ENCODE assay signal across 12 cellular contexts in the genomic region with DNA sequence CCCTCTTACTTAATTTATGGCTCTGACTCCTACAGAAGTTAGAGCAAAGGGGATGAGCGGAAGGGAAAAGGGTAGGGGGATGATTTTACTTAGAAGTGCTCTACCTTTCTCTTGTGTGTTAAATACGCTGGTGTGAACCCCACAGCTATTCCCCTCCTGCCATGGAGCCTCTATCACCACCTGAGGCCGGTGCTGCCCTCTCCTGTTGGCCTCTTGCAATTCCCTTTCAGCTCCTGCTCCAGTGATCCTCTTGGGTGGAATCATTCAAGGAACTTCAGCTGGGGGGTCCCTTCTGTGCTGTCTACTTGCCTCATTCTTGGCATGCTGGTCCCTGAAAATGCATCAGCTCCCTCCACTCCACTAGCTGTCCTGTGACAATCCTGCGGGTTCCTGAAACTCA. TPM values are rescaled to one million over a fixed set of nuclear protein-coding genes. Genes with fewer than 3 reads are reported as not detected.
DNase-seq lines count a peak whose midpoint lies in the region; ATAC-seq and TF ChIP-seq lines count a peak whose summit lies in the region.
"Had no signal": no experiment of that assay in that cellular context is flagged by ENCODE, and none has a peak within 500 bp of the region (broad histone marks: within the 10 kb centered on the region; RNA-seq: fewer than 3 reads in every experiment).

No MANE protein-coding gene starts in this region.

- CTCF ChIA-PET in A673 (lab: Charles Lee): interaction anchor here (0.5 to 1.3 kb wide), 5 partner anchors 9 to 1157 kb away, joined by 3 to 8 read pairs (median 3); no protein-coding TSS in a partner anchor
- CTCF ChIA-PET in GM10248 (lab: Yijun Ruan, JAX): interaction anchor here (1.3 to 1.5 kb wide), 2 partner anchors 9 to 143 kb away, joined by 3 to 5 read pairs; no protein-coding TSS in a partner anchor

- H3K27ac ChIP-seq in A673 (ENCODE audit: low read depth, low read length, poor library complexity, severe bottlenecking) (peak overlapping the region; percentile 63), OCI-LY3 (ENCODE audit: low read length) (no peak overlapping the region), osteoblast (ENCODE audit: low read depth, low read length) (no peak overlapping the region)
- H3K27ac ChIP-seq: heart left ventricle had no signal

- DNase-seq in A673 (ENCODE audit: low spot score) (peak; percentile 79), GM10248 (ENCODE audit: extremely low spot score) (no peak), iPS DF 4.7 (ENCODE audit: extremely low read depth, low spot score) (peak; percentile 41), osteoblast (ENCODE audit: insufficient read length, low spot score, missing footprints) (no peak), middle frontal gyrus (ENCODE audit: extremely low spot score, low spot score) (no peak)
- DNase-seq: activated T-cell treated with anti-CD3 and anti-CD28 coated beads, Interleukin-2, amount 50 U/mL, for 4 hours; heart left ventricle had no signal

- TF ChIP-seq CTCF in A673 (conservative IDR thresholded peaks at IDR 0.05; ENCODE audit: low read depth, low read length): peak; percentile 81
- TF ChIP-seq CTCF in GM10248 (IDR thresholded peaks at IDR 0.05; ENCODE audit: control extremely low read depth, extremely low read depth, low read depth, missing control alignments): peak; percentile 27
- TF ChIP-seq CTCF in OCI-LY3 (IDR thresholded peaks at IDR 0.05; ENCODE audit: low read depth, low read length): peak; percentile 55
- TF ChIP-seq CTCF in osteoblast (IDR thresholded peaks at IDR 0.05; ENCODE audit: extremely low read depth, low read depth, low read length): no peak

- H3K4me1 ChIP-seq in A673 (ENCODE audit: insufficient read depth, low read length, poor library complexity, severe bottlenecking) (peaks cover 32% of the 10 kb centered on the region), OCI-LY3 (ENCODE audit: low read length) (no peaks in the 10 kb centered on the region), osteoblast (ENCODE audit: insufficient read depth, low read length) (no peaks in the 10 kb centered on the region)
- H3K4me1 ChIP-seq: heart left ventricle had no signal

- H3K4me3 ChIP-seq in A673 (ENCODE audit: low read depth, low read length, poor library complexity, severe bottlenecking) (no peak overlapping the region), OCI-LY3 (ENCODE audit: low read length) (no peak overlapping the region), osteoblast (ENCODE audit: insufficient read depth, low read length) (no peak overlapping the region)
- H3K4me3 ChIP-seq: heart left ventricle had no signal

- no peaks in the 10 kb centered on the region for H4K20me1 ChIP-seq in OCI-LY3 (ENCODE audit: insufficient read depth, low read length)
- no peaks in the 10 kb centered on the region for H4K20me1 ChIP-seq in osteoblast (ENCODE audit: insufficient read depth, low read length)

- POLR2A ChIA-PET in A673 (lab: Charles Lee; ENCODE audit: low non-redundant PET) (interaction anchor here (0.9 kb wide), 1 partner anchor 10 kb away, joined by 3 read pairs; no protein-coding TSS in a partner anchor), GM10248 (lab: Yijun Ruan, JAX) (no interaction called here)

- H3K4me2 ChIP-seq in OCI-LY3 (ENCODE audit: low read length) (peak overlapping the region; percentile 20; the same call in 1 of the 2 replicates), osteoblast (ENCODE audit: insufficient read depth, low read length) (no peak overlapping the region)

- H3K9me3 ChIP-seq in A673 (ENCODE audit: low read depth, low read length, poor library complexity, severe bottlenecking): no peaks in the 10 kb centered on the region
- no peaks in the 10 kb centered on the region for H3K9me3 ChIP-seq in OCI-LY3 (ENCODE audit: insufficient read depth, low read length)
- H3K9me3 ChIP-seq in osteoblast (ENCODE audit: low read depth, low read length): peaks cover 4% of the 10 kb centered on the region

- H3K9ac ChIP-seq in OCI-LY3 (ENCODE audit: low read length): no peak overlapping the region

- ATAC-seq in GM19324 (IDR thresholded peaks at IDR 0.05; ENCODE audit: low FRiP score, unreplicated experiment): no peak
- ATAC-seq in HG02973 (IDR thresholded peaks at IDR 0.05; ENCODE audit: unreplicated experiment): no peak
- ATAC-seq: activated T-cell treated with anti-CD3 and anti-CD28 coated beads, Interleukin-2, amount 50 U/mL, for 4 hours; heart left ventricle; natural killer cell treated with Interleukin-12 subunit alpha and Interleukin-12 subunit beta and Interleukin-15 and Interleukin-18, amount 100 ng/mL, for 72 hours had no signal

- H3K36me3 ChIP-seq in A673 (ENCODE audit: insufficient read depth, low read length, poor library complexity, severe bottlenecking) (no peaks in the 10 kb centered on the region), OCI-LY3 (replicated peaks; ENCODE audit: low read depth, low read length) (no peaks in the 10 kb centered on the region), osteoblast (ENCODE audit: insufficient read depth, low read length) (no peaks in the 10 kb centered on the region)
- H3K36me3 ChIP-seq: heart left ventricle had no signal

- no peaks in the 10 kb centered on the region for H3K79me2 ChIP-seq in OCI-LY3 (ENCODE audit: low read length)
- no peaks in the 10 kb centered on the region for H3K79me2 ChIP-seq in osteoblast (ENCODE audit: insufficient read depth, low read length)

- intact Hi-C loops in A673 (cut with micrococcal nuclease; ENCODE audit: unreplicated experiment): no loop called here

- H2AFZ ChIP-seq in OCI-LY3 (ENCODE audit: low read depth, low read length) (0 out of 2 replicates have a peak overlapping the region, but pooled peaks have one; percentile 17), osteoblast (ENCODE audit: low read length) (no peak overlapping the region)

- H3K27me3 ChIP-seq in A673 (replicated peaks; ENCODE audit: insufficient read depth, low read depth, low read length, poor library complexity): no peaks in the 10 kb centered on the region
- H3K27me3 ChIP-seq in OCI-LY3 (ENCODE audit: low read depth, low read length): no peaks in the 10 kb centered on the region
- H3K27me3 ChIP-seq in osteoblast (ENCODE audit: insufficient read depth, low read length): no peaks in the 10 kb centered on the region
- H3K27me3 ChIP-seq: heart left ventricle had no signal

- no TSS peak for BruUV-seq in A673 (replicated peaks; lab: Mats Ljungman, UMichigan)

RNA-seq across cellular contexts. Expression of gene CDH8, which starts 41.8 kb away (rescaled TPM):
- total RNA-seq in A673 (2021): 49.3 and 50.5 TPM in 2 replicates
- total RNA-seq in osteoblast: under 0.01 TPM in 1 of 2 replicates, not detected in the other
- total RNA-seq: activated T-cell treated with anti-CD3 and anti-CD28 coated beads, Interleukin-2, amount 50 U/mL, for 4 hours; T-helper 1 cell treated with Interleukin-12 subunit alpha and Interleukin-12 subunit beta and Interleukin-4 antibody, amounts not matched to agents 30 ng/mL and 1 ng/mL, for 36 hours had no signal

Comparison
In these comparisons a context has a peak if more than half of its experiments do, and no peak if none do; other contexts are left out.
1. DNase-seq: peak in A673 (single experiment) and iPS DF 4.7 (single experiment); none in GM10248 (single experiment), osteoblast (single experiment) and middle frontal gyrus (single experiment).
2. RNA of gene CDH8, which starts 41.8 kb away (total RNA-seq): 49.3 to 50.5 TPM in A673; under 0.01 TPM in osteoblast; every median in the first group is over 10 times any median in the second.